In genomic region chr19:7265963-7266362, GRCh38 we compare ENCODE assay signal across 15 cellular contexts. TPM values are rescaled to one million over a fixed set of nuclear protein-coding genes. Genes with fewer than 3 reads are reported as not detected.
A peak's percentile ranks its signal among the peaks of the same experiment; 100 is the strongest.
DNase-seq lines count a peak whose midpoint lies in the region; ATAC-seq, FAIRE-seq and TF ChIP-seq lines count a peak whose summit lies in the region.
"Had no signal": no experiment of that assay in that cellular context is flagged by ENCODE, and none has a peak within 500 bp of the region (broad histone marks: within the 10 kb centered on the region; RNA-seq: fewer than 3 reads in every experiment).

No MANE protein-coding gene starts in this region.

- H4K20me1 ChIP-seq in PC-9 (ENCODE audit: insufficient read depth) (no peaks in the 10 kb centered on the region), OCI-LY7 (ENCODE audit: insufficient read depth, low read length) (no peaks in the 10 kb centered on the region)

- no peak overlapping the region for H3K4me3 Mint-ChIP-seq in activated naive CD4-positive, alpha-beta T cell treated with anti-CD3 and anti-CD28 coated beads for 36 hours

- BruUV-seq in PC-9 (replicated peaks; lab: Mats Ljungman, UMichigan) = no TSS peak
- no TSS peak for BruUV-seq in OCI-LY7 (replicated peaks; lab: Mats Ljungman, UMichigan)

- intact Hi-C loops in PC-9 (cut with micrococcal nuclease; ENCODE audit: unreplicated experiment) = no loop called here
- intact Hi-C loops in kidney (cut with DNase I) = no loop called here
- intact Hi-C loops in spleen (cut with DNase I; ENCODE audit: low total_unique reads) = no loop called here
- intact Hi-C loops in OCI-LY7 (cut with micrococcal nuclease; ENCODE audit: unreplicated experiment) = no loop called here
- intact Hi-C loops in activated naive CD4-positive, alpha-beta T cell treated with anti-CD3 and anti-CD28 coated beads for 36 hours (cut with micrococcal nuclease) = no loop called here

- 0 out of 2 replicates have a peak, but pooled peaks cover 7% of the 10 kb centered on the region for H3F3A ChIP-seq in PC-9 (ENCODE audit: insufficient read depth, low read depth)

- H3K9ac ChIP-seq in kidney (ENCODE audit: low read length in 2 of 2) = no peak overlapping the region

- H3K79me2 ChIP-seq in PC-9 (ENCODE audit: low read depth) = no peaks in the 10 kb centered on the region
- peaks cover 66% of the 10 kb centered on the region for H3K79me2 ChIP-seq in OCI-LY7 (ENCODE audit: insufficient read depth, low read depth, low read length)

- POLR2A ChIA-PET in HEK293 (lab: Yijun Ruan, JAX) (no interaction called here), PC-9 (lab: Charles Lee; ENCODE audit: unreplicated experiment) (no interaction called here), OCI-LY7 (lab: Charles Lee) (interaction anchor here (0.7 kb wide), 1 partner anchor 166 kb away, joined by 3 read pairs; no protein-coding TSS in a partner anchor)

- no peak overlapping the region for H3K27ac ChIP-seq in HEK293 (ENCODE audit: extremely low read depth, low read depth, low read length)
- no peak overlapping the region for H3K27ac ChIP-seq in PC-9
- H3K27ac ChIP-seq in kidney (ENCODE audit: low read depth in 2 of 2, low read length in 2 of 2) = no peak overlapping the region
- H3K27ac ChIP-seq in spleen = peak overlapping the region in 5 of 8 donors; percentile 24 to 64 (median 27)
- no peak overlapping the region for H3K27ac ChIP-seq in OCI-LY7 (ENCODE audit: low read depth, low read length, poor library complexity, severe bottlenecking)

- no peaks in the 10 kb centered on the region for H3K4me1 Mint-ChIP-seq in activated naive CD4-positive, alpha-beta T cell treated with anti-CD3 and anti-CD28 coated beads for 36 hours (ENCODE audit: low read depth)

- H3K27me3 ChIP-seq in PC-9 (ENCODE audit: insufficient read depth, low read depth) = no peaks in the 10 kb centered on the region
- H3K27me3 ChIP-seq in spleen (replicated peaks in 1 of 7) = no peaks in the 10 kb centered on the region
- H3K27me3 ChIP-seq: BE2C had no signal

- no peak for FAIRE-seq in kidney (lab: Jason Lieb, UNC)

- H3K9me3 Mint-ChIP-seq in activated naive CD4-positive, alpha-beta T cell treated with anti-CD3 and anti-CD28 coated beads for 36 hours = no peaks in the 10 kb centered on the region

- no peak for TF ChIP-seq POLR2A in spleen (IDR thresholded peaks at IDR 0.05)

- CTCF ChIA-PET in HEK293 (lab: Yijun Ruan, JAX) = interaction anchor here (0.7 kb wide), 1 partner anchor 1047 kb away, joined by 3 read pairs; no protein-coding TSS in a partner anchor
- CTCF ChIA-PET in PC-9 (lab: Charles Lee) = no interaction called here
- CTCF ChIA-PET in OCI-LY7 (lab: Charles Lee; ENCODE audit: unreplicated experiment) = no interaction called here
- CTCF ChIA-PET in activated naive CD4-positive, alpha-beta T cell treated with anti-CD3 and anti-CD28 coated beads for 36 hours (lab: Charles Lee) = interaction anchor here (1.6 kb wide), 1 partner anchor 59 kb away, joined by 3 read pairs; no protein-coding TSS in a partner anchor

- no peaks in the 10 kb centered on the region for H3K9me3 ChIP-seq in HEK293 (ENCODE audit: control insufficient read depth, insufficient read depth, low read depth, low read length)
- H3K9me3 ChIP-seq in PC-9 (ENCODE audit: insufficient read depth, low read depth) = no peaks in the 10 kb centered on the region
- no peaks in the 10 kb centered on the region for H3K9me3 ChIP-seq in kidney (ENCODE audit: control insufficient read depth in 1 of 2, low read length in 2 of 2)
- peaks cover 0 to 5% (median 0%) of the 10 kb centered on the region in 8 donors for H3K9me3 ChIP-seq in spleen
- no peaks in the 10 kb centered on the region for H3K9me3 ChIP-seq in OCI-LY7 (ENCODE audit: low read length)
- H3K9me3 ChIP-seq: BE2C, HAP-1 had no signal

- H3K4me1 ChIP-seq in HEK293 (ENCODE audit: control insufficient read depth, insufficient read depth, low read length) (peaks cover 4% of the 10 kb centered on the region), PC-9 (replicated peaks; ENCODE audit: insufficient read depth) (peaks cover 7% of the 10 kb centered on the region; the same call in 1 of the 2 replicates), kidney (ENCODE audit: control insufficient read depth in 1 of 2, insufficient read depth in 1 of 2, low read depth in 1 of 2, low read length in 2 of 2) (peaks cover 0 to 3% of the 10 kb centered on the region in 2 donors), spleen (peaks cover 6 to 93% (median 57%) of the 10 kb centered on the region in 6 donors), OCI-LY7 (ENCODE audit: insufficient read depth, low read length, poor library complexity, severe bottlenecking) (peaks cover 17% of the 10 kb centered on the region)
- H3K4me1 ChIP-seq: BE2C, HAP-1 had no signal

- TF ChIP-seq CTCF in HEK293 (tag by site-specific recombination; IDR thresholded peaks at IDR 0.05) (no peak), PC-9 (conservative IDR thresholded peaks at IDR 0.05) (no peak), kidney (IDR thresholded peaks at IDR 0.05; ENCODE audit: borderline replicate concordance, extremely low read depth, insufficient read depth) (no peak), spleen (IDR thresholded peaks at IDR 0.05 in 8 of 11, conservative IDR thresholded peaks at IDR 0.05 in 3 of 11) (no peak), OCI-LY7 (conservative IDR thresholded peaks at IDR 0.05; ENCODE audit: low read length) (no peak)

- H3K4me2 ChIP-seq in PC-9 = peak overlapping the region; percentile 23; the same call in 1 of the 2 replicates
- H3K4me2 ChIP-seq in OCI-LY7 (ENCODE audit: low read length) = no peak overlapping the region

- H3K36me3 ChIP-seq in HEK293 (ENCODE audit: control insufficient read depth in 2 of 2, insufficient read depth in 1 of 2, low read length in 2 of 2) (peaks cover 0 to 14% of the 10 kb centered on the region in 2 experiments; a peak in 2 of 3 replicates), PC-9 (ENCODE audit: low read depth) (no peaks in the 10 kb centered on the region), kidney (ENCODE audit: control insufficient read depth in 1 of 2, insufficient read depth in 2 of 2, low read length in 2 of 2) (peaks cover 4 to 15% of the 10 kb centered on the region in 2 donors), spleen (peaks cover 0 to 75% (median 12%) of the 10 kb centered on the region in 6 donors), OCI-LY7 (ENCODE audit: insufficient read depth, low read length) (peaks cover 48% of the 10 kb centered on the region)

- DNase-seq in PC-9 = peak in 1 of 2 experiments; percentile 59
- peak; percentile 6 for DNase-seq in kidney
- no peak for DNase-seq in spleen
- no peak for DNase-seq in OCI-LY7 (ENCODE audit: low spot score)
- no peak for DNase-seq in KBM-7
- no peak for DNase-seq in activated naive CD4-positive, alpha-beta T cell treated with anti-CD3 and anti-CD28 coated beads for 36 hours
- DNase-seq: activated effector memory CD4-positive, alpha-beta T cell treated with anti-CD3 and anti-CD28 coated beads, Interleukin-2, amount 50 U/mL, for 16 hours; BE2C; DND-41; mesendoderm; NCI-H2107; stimulated activated CD4-positive, alpha-beta T cell treated with anti-CD3 and anti-CD28 coated beads, Interleukin-12 subunit alpha, Interleukin-12 subunit beta, amount 100 ng/mL, for 4 hours had no signal

- H2AFZ ChIP-seq in PC-9 = no peak overlapping the region
- no peak overlapping the region for H2AFZ ChIP-seq in OCI-LY7 (ENCODE audit: low read length)

- no peaks in the 10 kb centered on the region for H3K27me3 Mint-ChIP-seq in activated naive CD4-positive, alpha-beta T cell treated with anti-CD3 and anti-CD28 coated beads for 36 hours (ENCODE audit: low read depth)

- 26 to 62% (median 42%) methylated on average over 5 of the region's 5 CpGs for WGBS in spleen, 5 donors

- ATAC-seq in HG02885 (IDR thresholded peaks at IDR 0.05; ENCODE audit: poor library complexity, unreplicated experiment) = no peak

- no peaks in the 10 kb centered on the region for H3K9me2 ChIP-seq in PC-9 (ENCODE audit: insufficient read depth)
- no peaks in the 10 kb centered on the region for H3K9me2 ChIP-seq in OCI-LY7 (ENCODE audit: insufficient read depth, low read length)

- H3K4me3 ChIP-seq in HEK293 (ENCODE audit: low read depth, low read length) (no peak overlapping the region), PC-9 (no peak overlapping the region), kidney (ENCODE audit: low read length in 2 of 2) (no peak overlapping the region), spleen (no peak overlapping the region), OCI-LY7 (ENCODE audit: low read depth, low read length, poor library complexity, severe bottlenecking) (no peak overlapping the region)
- H3K4me3 ChIP-seq: HAP-1 had no signal

- H3K36me3 Mint-ChIP-seq in activated naive CD4-positive, alpha-beta T cell treated with anti-CD3 and anti-CD28 coated beads for 36 hours (ENCODE audit: low read depth) = peaks cover 2% of the 10 kb centered on the region

- in situ Hi-C loops in KBM-7 (cut with MboI; ENCODE audit: low pct_unique_long_range_greater_than_20kb, low sequenced_read_pairs) = no loop called here

- H3K27ac Mint-ChIP-seq in activated naive CD4-positive, alpha-beta T cell treated with anti-CD3 and anti-CD28 coated beads for 36 hours = no peak overlapping the region

TF ChIP-seq in HEK293, 187 proteins besides CTCF, POLR2A, EP300 and RAD21 (continues in another document):
- TF ChIP-seq WT1 (tag by site-specific recombination; IDR thresholded peaks at IDR 0.05) (0 out of 2 replicates have a peak, but pooled peaks have one; percentile 37), ZBTB49 (tag by site-specific recombination; IDR thresholded peaks at IDR 0.05; ENCODE audit: low read depth) (no peak)

RNA-seq across cellular contexts. Expression of gene INSR, which starts 28.3 kb away (rescaled TPM):
- total RNA-seq in PC-9 (2021) (9.3 and 18.9 TPM in 2 replicates), kidney (50.4 TPM), spleen (100 to 1,000 TPM; 202 to 467 (median 368) TPM), OCI-LY7 (2022) (74.0 and 83.0 TPM in 2 replicates)
- polyA plus RNA-seq in kidney (ENCODE audit: insufficient read depth, low read depth, low replicate concordance) (15.5 TPM), spleen (10 to 100 TPM in 2 of 3 donors, 1 to 10 TPM in 1; 7.6 to 21.5 (median 20.7) TPM)
- total RNA-seq in OCI-LY7 (2014; rRNA removed; shearing (Covaris generic)) = 57.7 and 90.3 TPM in 2 replicates
- total RNA-seq in activated naive CD4-positive, alpha-beta T cell treated with anti-CD3 and anti-CD28 coated beads for 36 hours = 1 to 10 TPM; 3.7 to 3.9 TPM

Comparison
In these comparisons a context has a peak if more than half of its experiments do, and no peak if none do; other contexts are left out.
1. H3K27ac ChIP-seq: peak in spleen (5 of 8); none in HEK293 (single experiment), PC-9 (single experiment), kidney (0 of 2) and OCI-LY7 (single experiment).
2. CTCF ChIA-PET loops: an anchor here in HEK293 (0.7 kb wide) and activated naive CD4-positive, alpha-beta T cell treated with anti-CD3 and anti-CD28 coated beads for 36 hours (1.6 kb wide); none called in PC-9 and OCI-LY7.